ENCODE assay signal across 26 cellular contexts in the genomic region with DNA sequence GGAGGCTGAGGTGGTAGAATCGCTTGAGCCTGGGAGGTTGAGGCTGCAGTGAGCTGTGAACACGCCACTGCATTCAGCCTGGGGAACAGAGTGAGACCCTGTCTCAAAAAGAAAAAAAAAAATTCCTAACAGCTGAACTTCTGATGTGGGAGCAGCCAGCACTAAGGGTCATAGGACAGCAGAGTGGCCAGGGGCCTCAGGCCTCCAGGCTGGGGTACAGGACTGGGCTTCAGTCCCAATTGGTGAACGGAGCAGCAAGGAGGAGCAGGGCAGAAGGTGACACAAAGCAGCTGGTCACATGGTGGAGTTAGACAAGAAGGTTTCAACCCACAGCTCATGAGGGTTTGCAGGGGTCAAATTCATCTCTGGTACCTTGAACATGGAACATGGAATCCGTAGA. TPM values are rescaled to one million over a fixed set of nuclear protein-coding genes. Genes with fewer than 3 reads are reported as not detected.
DNase-seq lines count a peak whose midpoint lies in the region; ATAC-seq and TF ChIP-seq lines count a peak whose summit lies in the region.
"Had no signal": no experiment of that assay in that cellular context is flagged by ENCODE, and none has a peak within 500 bp of the region (broad histone marks: within the 10 kb centered on the region; RNA-seq: fewer than 3 reads in every experiment).

No MANE protein-coding gene starts in this region.

- H3K9me3 Mint-ChIP-seq in Calu3 (ENCODE audit: low read depth, unreplicated experiment) (peaks cover 3% of the 10 kb centered on the region), osteocyte (ENCODE audit: unreplicated experiment) (no peaks in the 10 kb centered on the region)
- H3K9me3 Mint-ChIP-seq in activated T-cell treated with anti-CD3 and anti-CD28 coated beads, Interleukin-2, amount 50 U/mL, for 4 hours: no peaks in the 10 kb centered on the region
- H3K9me3 Mint-ChIP-seq: CD4-positive, alpha-beta T cell; CD8-positive, alpha-beta T cell had no signal

- TF ChIP-seq CTCF in Calu3 (IDR thresholded peaks at IDR 0.05; ENCODE audit: unreplicated experiment): no peak
- TF ChIP-seq CTCF in osteocyte (IDR thresholded peaks at IDR 0.05): no peak

- H3K27ac Mint-ChIP-seq in Calu3 (ENCODE audit: unreplicated experiment) (peak overlapping the region; percentile 70), osteocyte (ENCODE audit: unreplicated experiment) (no peak overlapping the region)
- H3K27ac Mint-ChIP-seq: B cell; CD14-positive monocyte; CD4-positive, alpha-beta memory T cell; CD4-positive, alpha-beta T cell; CD4-positive, CD25-positive, alpha-beta regulatory T cell; CD8-positive, alpha-beta memory T cell; CD8-positive, alpha-beta T cell had no signal

- H3K4me1 Mint-ChIP-seq in Calu3 (ENCODE audit: low read depth, unreplicated experiment) (peaks cover 31% of the 10 kb centered on the region), osteocyte (ENCODE audit: unreplicated experiment) (no peaks in the 10 kb centered on the region)
- no peaks in the 10 kb centered on the region for H3K4me1 Mint-ChIP-seq in activated T-cell treated with anti-CD3 and anti-CD28 coated beads, Interleukin-2, amount 50 U/mL, for 4 hours (ENCODE audit: low read depth)
- H3K4me1 Mint-ChIP-seq: B cell; CD4-positive, alpha-beta memory T cell; CD8-positive, alpha-beta memory T cell had no signal

- no peaks in the 10 kb centered on the region for H3K27me3 Mint-ChIP-seq in Calu3 (ENCODE audit: unreplicated experiment)
- no peaks in the 10 kb centered on the region for H3K27me3 Mint-ChIP-seq in osteocyte (ENCODE audit: unreplicated experiment)
- H3K27me3 Mint-ChIP-seq in activated T-cell treated with anti-CD3 and anti-CD28 coated beads, Interleukin-2, amount 50 U/mL, for 4 hours (ENCODE audit: low read depth): peaks cover 5% of the 10 kb centered on the region

- no peak for ATAC-seq in activated T-cell treated with anti-CD3 and anti-CD28 coated beads, Interleukin-2, amount 50 U/mL, for 4 hours
- no peak for ATAC-seq in HG03342 (IDR thresholded peaks at IDR 0.05; ENCODE audit: unreplicated experiment)
- ATAC-seq: A549; CD8-positive, alpha-beta T cell had no signal

- CTCF ChIA-PET in Calu3 (lab: Charles Lee): no interaction called here

- H3K4me3 Mint-ChIP-seq in Calu3 (ENCODE audit: low read depth, unreplicated experiment): no peak overlapping the region
- no peak overlapping the region for H3K4me3 Mint-ChIP-seq in osteocyte (ENCODE audit: unreplicated experiment)
- H3K4me3 Mint-ChIP-seq in activated T-cell treated with anti-CD3 and anti-CD28 coated beads, Interleukin-2, amount 50 U/mL, for 4 hours: no peak overlapping the region
- H3K4me3 Mint-ChIP-seq: B cell; CD14-positive monocyte; CD4-positive, alpha-beta memory T cell; CD4-positive, alpha-beta T cell; CD4-positive, CD25-positive, alpha-beta regulatory T cell; CD8-positive, alpha-beta memory T cell; CD8-positive, alpha-beta T cell had no signal

- no TSS peak for BruUV-seq in Calu3 (replicated peaks; lab: Mats Ljungman, UMichigan)

- no peaks in the 10 kb centered on the region for H3K36me3 Mint-ChIP-seq in Calu3 (ENCODE audit: insufficient read depth, unreplicated experiment)
- H3K36me3 Mint-ChIP-seq in osteocyte (ENCODE audit: unreplicated experiment): no peaks in the 10 kb centered on the region
- H3K36me3 Mint-ChIP-seq in activated T-cell treated with anti-CD3 and anti-CD28 coated beads, Interleukin-2, amount 50 U/mL, for 4 hours (ENCODE audit: insufficient read depth): no peaks in the 10 kb centered on the region
- H3K36me3 Mint-ChIP-seq: CD14-positive monocyte; CD4-positive, alpha-beta memory T cell; CD4-positive, CD25-positive, alpha-beta regulatory T cell; CD8-positive, alpha-beta memory T cell; CD8-positive, alpha-beta T cell had no signal

- DNase-seq in Calu3 (no peak), osteocyte (ENCODE audit: extremely low spot score, unreplicated experiment) (peak; percentile 65)
- no peak for DNase-seq in activated T-cell treated with anti-CD3 and anti-CD28 coated beads, Interleukin-2, amount 50 U/mL, for 4 hours
- DNase-seq: 8988T; ACHN; AML-193; BE2C; C1 segment of cervical spinal cord; Caco-2; CD4-positive, alpha-beta memory T cell; CD4-positive, alpha-beta T cell; CD4-positive, CD25-positive, alpha-beta regulatory T cell; CD8-positive, alpha-beta memory T cell; CD8-positive, alpha-beta T cell; COR-L47; DMS 273 treated with DMSO at 0.1 percent for 48 hours; DMS153; DMS53; DMS79; DMS79 treated with DMSO at 0.1 percent for 48 hours; DND-41; EL had no signal

- intact Hi-C loops in Calu3 (cut with micrococcal nuclease; ENCODE audit: unreplicated experiment): no loop called here

RNA-seq across cellular contexts. Expression of a gene that starts 40.8 kb away (rescaled TPM):
- total RNA-seq in Calu3 (2022): not detected in 2 replicates
- 26.4 and 26.5 TPM in 2 replicates for total RNA-seq in osteocyte
- not detected for total RNA-seq in activated T-cell treated with anti-CD3 and anti-CD28 coated beads, Interleukin-2, amount 50 U/mL, for 4 hours
- total RNA-seq: B cell; CD4-positive, alpha-beta memory T cell; CD4-positive, alpha-beta T cell; CD4-positive, CD25-positive, alpha-beta regulatory T cell; CD8-positive, alpha-beta memory T cell; CD8-positive, alpha-beta T cell had no signal

Comparison
In these comparisons a context has a peak if more than half of its experiments do, and no peak if none do; other contexts are left out.
1. RNA of a gene that starts 40.8 kb away (total RNA-seq): 26.4 to 26.5 TPM in osteocyte; not detected in Calu3 and not detected in activated T-cell treated with anti-CD3 and anti-CD28 coated beads, Interleukin-2, amount 50 U/mL, for 4 hours; every median in the first group is over 10 times any median in the second.